Comparison of ENCODE assay signal across 22 cellular contexts in the genomic region with DNA sequence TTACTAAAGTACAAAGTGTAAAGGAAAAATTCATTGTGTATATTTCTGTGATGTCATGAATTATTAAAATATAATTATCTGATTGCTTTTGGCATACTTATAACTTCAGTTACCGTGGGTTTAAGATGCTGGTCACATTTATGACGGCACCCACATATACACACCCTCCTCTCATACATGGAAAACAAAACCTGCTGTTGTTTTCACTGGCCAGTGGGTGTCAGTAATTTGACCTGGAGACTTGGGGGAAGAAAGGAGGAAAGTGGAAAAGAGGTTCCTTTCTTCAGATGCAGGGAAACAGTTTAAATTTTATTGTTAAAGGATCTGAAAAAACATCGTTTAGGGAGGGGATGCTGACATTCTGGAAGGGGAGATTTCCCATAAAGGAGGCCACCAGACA. TPM values are rescaled to one million over a fixed set of nuclear protein-coding genes. Genes with fewer than 3 reads are reported as not detected.
DNase-seq lines count a peak whose midpoint lies in the region; ATAC-seq, FAIRE-seq and TF ChIP-seq lines count a peak whose summit lies in the region.
"Had no signal": no experiment of that assay in that cellular context is flagged by ENCODE, and none has a peak within 500 bp of the region (broad histone marks: within the 10 kb centered on the region; RNA-seq: fewer than 3 reads in every experiment).

No MANE protein-coding gene starts in this region.

- in situ Hi-C loops in HepG2 (cut with HindIII; ENCODE audit: extremely low pct_ligation_motif_present, low pct_unique_long_range_greater_than_20kb), result no loop called here

- ATAC-seq in HepG2, result peak; percentile 76
- ATAC-seq in GM18505 (IDR thresholded peaks at IDR 0.05; ENCODE audit: unreplicated experiment), result no peak
- ATAC-seq: activated CD4-positive, alpha-beta T cell treated with anti-CD3 and anti-CD28 coated beads for 36 hours had no signal

- H3K27ac ChIP-seq in HepG2 (ENCODE audit: extremely low read length, insufficient read depth, low read length) (no peak overlapping the region), tibial artery (no peak overlapping the region)
- H3K27ac ChIP-seq: stomach had no signal

- WGBS in HepG2 (ENCODE audit: low lambda C conversion rate), result 1% methylated on average over 3 of the region's 3 CpGs

- H3K4me2 ChIP-seq in HepG2 (ENCODE audit: low read depth, low read length), result no peak overlapping the region

- H3K36me3 ChIP-seq in bronchial epithelial cell (ENCODE audit: control insufficient read depth, insufficient read depth, low read length), result no peaks in the 10 kb centered on the region
- H3K36me3 ChIP-seq in HepG2 (replicated peaks in 1 of 2; ENCODE audit: control insufficient read depth in 1 of 2, insufficient read depth in 2 of 2, low read length in 2 of 2), result no peaks in the 10 kb centered on the region
- no peaks in the 10 kb centered on the region for H3K36me3 ChIP-seq in tibial artery
- H3K36me3 ChIP-seq: stomach had no signal

- no peak overlapping the region for H3K4me3 Mint-ChIP-seq in activated naive CD4-positive, alpha-beta T cell treated with anti-CD3 and anti-CD28 coated beads for 36 hours
- H3K4me3 Mint-ChIP-seq: activated CD4-positive, alpha-beta T cell treated with anti-CD3 and anti-CD28 coated beads for 36 hours; activated naive CD8-positive, alpha-beta T cell treated with anti-CD3 and anti-CD28 coated beads, Interleukin-2, amount 10 ng/mL, durations not matched to agents 7 days and 5 days; CD8-positive, alpha-beta memory T cell had no signal

- H3K4me1 ChIP-seq in HepG2 (ENCODE audit: insufficient read depth, low read length), result no peaks in the 10 kb centered on the region
- H3K4me1 ChIP-seq in tibial artery, result peaks cover 0 to 17% (median 9%) of the 10 kb centered on the region in 4 donors

- H3K9me3 ChIP-seq in HepG2 (ENCODE audit: low read length) (no peaks in the 10 kb centered on the region), tibial artery (peaks cover 0 to 7% (median 0%) of the 10 kb centered on the region in 3 donors)

- H3K4me3 ChIP-seq in bronchial epithelial cell (ENCODE audit: low read depth, low read length), result no peak overlapping the region
- no peak overlapping the region for H3K4me3 ChIP-seq in HepG2 (replicated peaks in 1 of 3; ENCODE audit: insufficient read depth in 1 of 3, low read depth in 2 of 3, low read length in 3 of 3)
- no peak overlapping the region for H3K4me3 ChIP-seq in tibial artery
- H3K4me3 ChIP-seq: stomach had no signal

- H2AFZ ChIP-seq in HepG2 (ENCODE audit: low read length), result no peak overlapping the region

- no peaks in the 10 kb centered on the region for H3K27me3 ChIP-seq in bronchial epithelial cell (ENCODE audit: control insufficient read depth, insufficient read depth, low read length)
- H3K27me3 ChIP-seq in HepG2 (ENCODE audit: control insufficient read depth in 1 of 2, insufficient read depth in 2 of 2, low read length in 2 of 2), result no peaks in the 10 kb centered on the region
- H3K27me3 ChIP-seq in tibial artery, result no peaks in the 10 kb centered on the region
- H3K27me3 ChIP-seq: stomach had no signal

- no peak overlapping the region for H3K9ac ChIP-seq in HepG2 (ENCODE audit: insufficient read depth, low read depth, low read length)

- H3K9me3 Mint-ChIP-seq in activated naive CD4-positive, alpha-beta T cell treated with anti-CD3 and anti-CD28 coated beads for 36 hours, result peaks cover 26% of the 10 kb centered on the region

- no peaks in the 10 kb centered on the region for H4K20me1 ChIP-seq in HepG2 (ENCODE audit: insufficient read depth, low read length)

- TF ChIP-seq RAD21 in HepG2 (CRISPR knock-in tag; IDR thresholded peaks at IDR 0.05), result no peak

- no peaks in the 10 kb centered on the region for H3K79me2 ChIP-seq in HepG2 (ENCODE audit: insufficient read depth, low read length)

- TF ChIP-seq POLR2A in HepG2 (IDR thresholded peaks at IDR 0.05; ENCODE audit: insufficient read depth in 1 of 2, low read depth in 2 of 2, low read length in 2 of 2), result no peak
- no peak for TF ChIP-seq POLR2A in GM18505 (IDR thresholded peaks at IDR 0.05; ENCODE audit: borderline replicate concordance, extremely low read depth, insufficient read depth, insufficient read length)

- POLR2A ChIA-PET in HepG2 (lab: Yijun Ruan, JAX), result no interaction called here

- BruUV-seq in HepG2 (replicated peaks; lab: Mats Ljungman, UMichigan), result no TSS peak

- no peak for FAIRE-seq in bronchial epithelial cell (lab: Jason Lieb, UNC)
- no peak for FAIRE-seq in HepG2 (lab: Jason Lieb, UNC)
- FAIRE-seq: colon had no signal

- TF ChIP-seq CTCF in bronchial epithelial cell (IDR thresholded peaks at IDR 0.05; ENCODE audit: insufficient read depth, low read length, severe bottlenecking) (peak; percentile 24), HepG2 (CRISPR knock-in tag; IDR thresholded peaks at IDR 0.05) (peak; percentile 24; the same call in 1 of the 2 replicates), tibial artery (IDR thresholded peaks at IDR 0.05) (no peak)

- intact Hi-C loops in HepG2 (cut with micrococcal nuclease; ENCODE audit: unreplicated experiment) (loop anchor here (10.0 kb wide), 1 partner anchor 115 kb away; no protein-coding TSS in a partner anchor), tibial artery (cut with DNase I; ENCODE audit: low total_unique reads) (no loop called here)
- intact Hi-C loops in activated naive CD4-positive, alpha-beta T cell treated with anti-CD3 and anti-CD28 coated beads for 36 hours (cut with micrococcal nuclease), result no loop called here

- H3K27me3 Mint-ChIP-seq in activated naive CD4-positive, alpha-beta T cell treated with anti-CD3 and anti-CD28 coated beads for 36 hours (ENCODE audit: low read depth), result no peaks in the 10 kb centered on the region
- H3K27me3 Mint-ChIP-seq: activated CD4-positive, alpha-beta T cell treated with anti-CD3 and anti-CD28 coated beads for 36 hours; activated naive CD8-positive, alpha-beta T cell treated with anti-CD3 and anti-CD28 coated beads, Interleukin-2, amount 10 ng/mL, durations not matched to agents 7 days and 5 days; CD8-positive, alpha-beta memory T cell had no signal

- no peaks in the 10 kb centered on the region for H3K4me1 Mint-ChIP-seq in activated naive CD4-positive, alpha-beta T cell treated with anti-CD3 and anti-CD28 coated beads for 36 hours (ENCODE audit: low read depth)
- H3K4me1 Mint-ChIP-seq: activated CD4-positive, alpha-beta T cell treated with anti-CD3 and anti-CD28 coated beads for 36 hours; activated naive CD8-positive, alpha-beta T cell treated with anti-CD3 and anti-CD28 coated beads, Interleukin-2, amount 10 ng/mL, durations not matched to agents 7 days and 5 days; CD8-positive, alpha-beta memory T cell had no signal

- CTCF ChIA-PET in HepG2 (lab: Yijun Ruan, JAX; ENCODE audit: low intra/inter-chr PET ratio, low total read pairs), result interaction anchor here (0.9 kb wide), 1 partner anchor 119 kb away, joined by 3 read pairs; no protein-coding TSS in a partner anchor
- CTCF ChIA-PET in activated naive CD4-positive, alpha-beta T cell treated with anti-CD3 and anti-CD28 coated beads for 36 hours (lab: Charles Lee), result no interaction called here

- H3K36me3 Mint-ChIP-seq in activated naive CD4-positive, alpha-beta T cell treated with anti-CD3 and anti-CD28 coated beads for 36 hours (ENCODE audit: low read depth), result no peaks in the 10 kb centered on the region
- H3K36me3 Mint-ChIP-seq: activated naive CD8-positive, alpha-beta T cell treated with anti-CD3 and anti-CD28 coated beads, Interleukin-2, amount 10 ng/mL, durations not matched to agents 7 days and 5 days; CD8-positive, alpha-beta memory T cell had no signal

- no peak overlapping the region for H3K27ac Mint-ChIP-seq in activated naive CD4-positive, alpha-beta T cell treated with anti-CD3 and anti-CD28 coated beads for 36 hours
- H3K27ac Mint-ChIP-seq: activated CD4-positive, alpha-beta T cell treated with anti-CD3 and anti-CD28 coated beads for 36 hours; activated naive CD8-positive, alpha-beta T cell treated with anti-CD3 and anti-CD28 coated beads, Interleukin-2, amount 10 ng/mL, durations not matched to agents 7 days and 5 days; CD8-positive, alpha-beta memory T cell had no signal

- DNase-seq in DMS 273 (lab: John Stamatoyannopoulos, UW; ENCODE audit: unreplicated experiment) (peak; percentile 56), DMS 273 treated with DMSO at 0.1 percent for 48 hours (lab: John Stamatoyannopoulos, UW) (no peak), bronchial epithelial cell (ENCODE audit: low read depth) (no peak), HepG2 (ENCODE audit: low spot score) (no peak), NCI-H82 treated with DMSO at 0.1 percent for 48 hours (lab: John Stamatoyannopoulos, UW; ENCODE audit: unreplicated experiment) (no peak), tibial artery (no peak)
- DNase-seq in activated naive CD4-positive, alpha-beta T cell treated with anti-CD3 and anti-CD28 coated beads for 36 hours, result no peak
- DNase-seq: 8988T; activated CD4-positive, alpha-beta T cell treated with anti-CD3 and anti-CD28 coated beads for 36 hours; activated naive CD8-positive, alpha-beta T cell treated with anti-CD3 and anti-CD28 coated beads, Interleukin-2, amount 10 ng/mL, durations not matched to agents 7 days and 5 days; CD8-positive, alpha-beta memory T cell; erythroblast; kidney glomerular epithelial cell; NCI-H1930; NCI-H526; Right ventricle myocardium superior; stimulated activated CD4-positive, alpha-beta T cell treated with anti-CD3 and anti-CD28 coated beads, Interleukin-12 subunit alpha, Interleukin-12 subunit beta, amount 100 ng/mL, for 4 hours; stomach had no signal

- TF ChIP-seq EP300 in HepG2 (IDR thresholded peaks at IDR 0.05; ENCODE audit: low read depth in 2 of 2, low read length in 2 of 2) (no peak), HepG2 (CRISPR knock-in tag; IDR thresholded peaks at IDR 0.05; ENCODE audit: borderline replicate concordance) (no peak)

RNA-seq across cellular contexts. Expression of a gene that starts 0.7 kb away (rescaled TPM):
- 1.3 and 5.6 TPM in 2 replicates for total RNA-seq in bronchial epithelial cell
- total RNA-seq in HepG2 (2016; rRNA removed; fragmentation: Illumina TruSeq; extraction: Trizol), result not detected in 2 replicates
- total RNA-seq in HepG2 (2016; cell fraction: cytosol; rRNA removed; fragmentation: Illumina TruSeq; extraction: Trizol; ENCODE audit: low read depth), result not detected in 2 replicates
- total RNA-seq in HepG2 (2016; cell fraction: insoluble cytoplasmic fraction; rRNA removed; fragmentation: Illumina TruSeq; extraction: Trizol), result not detected in 2 replicates
- total RNA-seq in HepG2 (2016; cell fraction: membrane; rRNA removed; fragmentation: Illumina TruSeq; extraction: Trizol), result not detected in 2 replicates
- total RNA-seq in HepG2 (2016; cell fraction: nucleus; rRNA removed; fragmentation: Illumina TruSeq; extraction: Trizol), result not detected in 2 replicates
- polyA plus RNA-seq in HepG2 (2011; rRNA removed), result not detected in 2 replicates
- not detected in 2 replicates for polyA plus RNA-seq in HepG2 (2011; cell fraction: cytosol; rRNA removed)
- polyA plus RNA-seq in HepG2 (2011; cell fraction: nucleus; rRNA removed), result not detected in 2 replicates
- not detected in 2 replicates for polyA plus RNA-seq in HepG2 (2012)
- not detected in 2 replicates for polyA plus RNA-seq in HepG2 (2016; cell fraction: cytosol; fragmentation: Illumina TruSeq; extraction: Trizol; ENCODE audit: low read depth)
- not detected in 2 replicates for polyA plus RNA-seq in HepG2 (2016; cell fraction: insoluble cytoplasmic fraction; fragmentation: Illumina TruSeq; extraction: Trizol; ENCODE audit: low read depth)
- polyA plus RNA-seq in HepG2 (2016; cell fraction: membrane; fragmentation: Illumina TruSeq; extraction: Trizol; ENCODE audit: low read depth), result not detected in 2 replicates
- not detected in 2 replicates for polyA plus RNA-seq in HepG2 (2016; cell fraction: nucleus; fragmentation: Illumina TruSeq; extraction: Trizol; ENCODE audit: insufficient read depth, low read depth)
- polyA minus RNA-seq in HepG2 (2011; rRNA and poly(A)+ RNA removed; ENCODE audit: low replicate concordance), result not detected in 2 replicates
- not detected in 2 replicates for polyA minus RNA-seq in HepG2 (2011; cell fraction: cytosol; rRNA and poly(A)+ RNA removed)
- polyA minus RNA-seq in HepG2 (2011; cell fraction: nucleus; rRNA and poly(A)+ RNA removed), result not detected in 2 replicates
- not detected for total RNA-seq in activated naive CD4-positive, alpha-beta T cell treated with anti-CD3 and anti-CD28 coated beads for 36 hours
- total RNA-seq: activated CD4-positive, alpha-beta T cell treated with anti-CD3 and anti-CD28 coated beads for 36 hours; activated naive CD8-positive, alpha-beta T cell treated with anti-CD3 and anti-CD28 coated beads, Interleukin-2, amount 10 ng/mL, durations not matched to agents 7 days and 5 days; CD8-positive, alpha-beta memory T cell; M059J; Right ventricle myocardium superior; T-helper 2 cell treated with Interferon-gamma antibody and Interleukin-4, amounts not matched to agents 100 ng/mL and 5 ng/mL, for 36 hours had no signal
- polyA plus RNA-seq: CD8-positive, alpha-beta memory T cell had no signal

RNA-seq across cellular contexts. Expression of a gene that starts 46.0 kb away (rescaled TPM):
- 14.2 and 33.4 TPM in 2 replicates for total RNA-seq in bronchial epithelial cell
- not detected in 2 replicates for total RNA-seq in HepG2 (2016; rRNA removed; fragmentation: Illumina TruSeq; extraction: Trizol)
- total RNA-seq in HepG2 (2016; cell fraction: cytosol; rRNA removed; fragmentation: Illumina TruSeq; extraction: Trizol; ENCODE audit: low read depth), result not detected in 2 replicates
- total RNA-seq in HepG2 (2016; cell fraction: insoluble cytoplasmic fraction; rRNA removed; fragmentation: Illumina TruSeq; extraction: Trizol), result not detected in 2 replicates
- total RNA-seq in HepG2 (2016; cell fraction: membrane; rRNA removed; fragmentation: Illumina TruSeq; extraction: Trizol), result not detected in 2 replicates
- not detected in 2 replicates for total RNA-seq in HepG2 (2016; cell fraction: nucleus; rRNA removed; fragmentation: Illumina TruSeq; extraction: Trizol)
- not detected in 2 replicates for polyA plus RNA-seq in HepG2 (2011; rRNA removed)
- polyA plus RNA-seq in HepG2 (2011; cell fraction: cytosol; rRNA removed), result not detected in 2 replicates
- not detected in 2 replicates for polyA plus RNA-seq in HepG2 (2011; cell fraction: nucleus; rRNA removed)
- polyA plus RNA-seq in HepG2 (2012), result not detected in 2 replicates
- polyA plus RNA-seq in HepG2 (2016; cell fraction: cytosol; fragmentation: Illumina TruSeq; extraction: Trizol; ENCODE audit: low read depth), result not detected in 2 replicates
- polyA plus RNA-seq in HepG2 (2016; cell fraction: insoluble cytoplasmic fraction; fragmentation: Illumina TruSeq; extraction: Trizol; ENCODE audit: low read depth), result not detected in 2 replicates
- not detected in 2 replicates for polyA plus RNA-seq in HepG2 (2016; cell fraction: membrane; fragmentation: Illumina TruSeq; extraction: Trizol; ENCODE audit: low read depth)
- not detected in 2 replicates for polyA plus RNA-seq in HepG2 (2016; cell fraction: nucleus; fragmentation: Illumina TruSeq; extraction: Trizol; ENCODE audit: insufficient read depth, low read depth)
- polyA minus RNA-seq in HepG2 (2011; rRNA and poly(A)+ RNA removed; ENCODE audit: low replicate concordance), result not detected in 2 replicates
- not detected in 2 replicates for polyA minus RNA-seq in HepG2 (2011; cell fraction: cytosol; rRNA and poly(A)+ RNA removed)
- polyA minus RNA-seq in HepG2 (2011; cell fraction: nucleus; rRNA and poly(A)+ RNA removed), result not detected in 2 replicates
- not detected for total RNA-seq in activated naive CD4-positive, alpha-beta T cell treated with anti-CD3 and anti-CD28 coated beads for 36 hours
- total RNA-seq: activated CD4-positive, alpha-beta T cell treated with anti-CD3 and anti-CD28 coated beads for 36 hours; activated naive CD8-positive, alpha-beta T cell treated with anti-CD3 and anti-CD28 coated beads, Interleukin-2, amount 10 ng/mL, durations not matched to agents 7 days and 5 days; CD8-positive, alpha-beta memory T cell; T-helper 2 cell treated with Interferon-gamma antibody and Interleukin-4, amounts not matched to agents 100 ng/mL and 5 ng/mL, for 36 hours had no signal
- polyA plus RNA-seq: CD8-positive, alpha-beta memory T cell had no signal

Comparison
In these comparisons a context has a peak if more than half of its experiments do, and no peak if none do; other contexts are left out.
1. CTCF ChIP-seq: peak in bronchial epithelial cell (single experiment) and HepG2 (single experiment); none in tibial artery (0 of 2).
2. RNA of a gene that starts 46.0 kb away (total RNA-seq): 14.2 to 33.4 TPM in bronchial epithelial cell; not detected in HepG2 and not detected in activated naive CD4-positive, alpha-beta T cell treated with anti-CD3 and anti-CD28 coated beads for 36 hours; every median in the first group is over 10 times any median in the second.